15 cellular contexts compared by ENCODE assay signal in genomic region chr13:106156468-106156867, GRCh38.
DNase-seq lines count a peak whose midpoint lies in the region; ATAC-seq and TF ChIP-seq lines count a peak whose summit lies in the region.
"Had no signal": no experiment of that assay in that cellular context is flagged by ENCODE, and none has a peak within 500 bp of the region (broad histone marks: within the 10 kb centered on the region; RNA-seq: fewer than 3 reads in every experiment).

No MANE protein-coding gene starts in this region.

- H3K9me3 Mint-ChIP-seq in activated CD4-positive, alpha-beta T cell treated with anti-CD3 and anti-CD28 coated beads for 36 hours (ENCODE audit: low read depth) = no peaks in the 10 kb centered on the region
- H3K9me3 Mint-ChIP-seq: activated T-cell treated with anti-CD3 and anti-CD28 coated beads, Interleukin-2, amount 50 U/mL, for 24 hours; WTC11 had no signal

- no peaks in the 10 kb centered on the region for H3K27me3 ChIP-seq in brain microvascular endothelial cell (replicated peaks)
- H3K27me3 ChIP-seq: BE2C, colonic mucosa had no signal

- H3K36me3 Mint-ChIP-seq in activated CD4-positive, alpha-beta T cell treated with anti-CD3 and anti-CD28 coated beads for 36 hours (ENCODE audit: low read depth) = no peaks in the 10 kb centered on the region
- H3K36me3 Mint-ChIP-seq: natural killer cell treated with Interleukin-12 subunit alpha and Interleukin-12 subunit beta and Interleukin-15 and Interleukin-18, amount 100 ng/mL, for 72 hours; WTC11 had no signal

- POLR2A ChIA-PET in activated CD4-positive, alpha-beta T cell treated with anti-CD3 and anti-CD28 coated beads for 36 hours (lab: Charles Lee) = no interaction called here

- intact Hi-C loops in activated CD4-positive, alpha-beta T cell treated with anti-CD3 and anti-CD28 coated beads for 36 hours (cut with DNase I, micrococcal nuclease) = no loop called here
- intact Hi-C loops in Right ventricle myocardium inferior (cut with DNase I) = no loop called here

- H3K27ac ChIP-seq in brain microvascular endothelial cell = peak overlapping the region; percentile 96
- H3K27ac ChIP-seq: colonic mucosa had no signal

- in situ Hi-C loops in ACHN (cut with HindIII; ENCODE audit: low pct_ligation_motif_present, low pct_unique_long_range_greater_than_20kb, low sequenced_read_pairs) = no loop called here
- in situ Hi-C loops in brain microvascular endothelial cell (cut with HindIII; ENCODE audit: low pct_ligation_motif_present, low sequenced_read_pairs) = no loop called here

- DNase-seq in ACHN = peak; percentile 84
- peak; percentile 87 for DNase-seq in HS-27A (ENCODE audit: low read depth)
- peak; percentile 97 for DNase-seq in brain microvascular endothelial cell
- peak; percentile 99 for DNase-seq in kidney tubule cell (ENCODE audit: low spot score)
- DNase-seq in NCI-H446 (lab: John Stamatoyannopoulos, UW) = no peak
- DNase-seq in stimulated activated naive CD4-positive, alpha-beta T cell (lab: John Stamatoyannopoulos, UW) = no peak
- no peak for DNase-seq in activated CD4-positive, alpha-beta T cell treated with anti-CD3 and anti-CD28 coated beads for 36 hours
- DNase-seq in Right ventricle myocardium inferior (ENCODE audit: missing footprints) = no peak
- DNase-seq: activated T-cell treated with anti-CD3 and anti-CD28 coated beads, Interleukin-2, amount 50 U/mL, for 24 hours; BE2C; colonic mucosa; NCI-H187; RPMI8226 had no signal

- H3K36me3 ChIP-seq in brain microvascular endothelial cell (replicated peaks) = no peaks in the 10 kb centered on the region
- H3K36me3 ChIP-seq: BE2C, colonic mucosa had no signal

- no peak overlapping the region for H3K4me3 ChIP-seq in brain microvascular endothelial cell (ENCODE audit: low read depth, low read length)
- H3K4me3 ChIP-seq: colonic mucosa had no signal

- no peak overlapping the region for H3K27ac Mint-ChIP-seq in activated CD4-positive, alpha-beta T cell treated with anti-CD3 and anti-CD28 coated beads for 36 hours
- H3K27ac Mint-ChIP-seq: activated T-cell treated with anti-CD3 and anti-CD28 coated beads, Interleukin-2, amount 50 U/mL, for 24 hours; natural killer cell treated with Interleukin-12 subunit alpha and Interleukin-12 subunit beta and Interleukin-15 and Interleukin-18, amount 100 ng/mL, for 72 hours; WTC11 had no signal

- TF ChIP-seq CTCF in brain microvascular endothelial cell (IDR thresholded peaks at IDR 0.05; ENCODE audit: low read depth, low read length, missing control alignments) = no peak

- CTCF ChIA-PET in activated CD4-positive, alpha-beta T cell treated with anti-CD3 and anti-CD28 coated beads for 36 hours (lab: Charles Lee) = no interaction called here

- no peak overlapping the region for H3K4me3 Mint-ChIP-seq in activated CD4-positive, alpha-beta T cell treated with anti-CD3 and anti-CD28 coated beads for 36 hours
- H3K4me3 Mint-ChIP-seq: activated T-cell treated with anti-CD3 and anti-CD28 coated beads, Interleukin-2, amount 50 U/mL, for 24 hours; natural killer cell treated with Interleukin-12 subunit alpha and Interleukin-12 subunit beta and Interleukin-15 and Interleukin-18, amount 100 ng/mL, for 72 hours; WTC11 had no signal

- no peaks in the 10 kb centered on the region for H3K27me3 Mint-ChIP-seq in activated CD4-positive, alpha-beta T cell treated with anti-CD3 and anti-CD28 coated beads for 36 hours
- H3K27me3 Mint-ChIP-seq: activated T-cell treated with anti-CD3 and anti-CD28 coated beads, Interleukin-2, amount 50 U/mL, for 24 hours; natural killer cell treated with Interleukin-12 subunit alpha and Interleukin-12 subunit beta and Interleukin-15 and Interleukin-18, amount 100 ng/mL, for 72 hours had no signal

- no peak for ATAC-seq in activated CD4-positive, alpha-beta T cell treated with anti-CD3 and anti-CD28 coated beads for 36 hours
- ATAC-seq in Right ventricle myocardium inferior = no peak
- ATAC-seq: natural killer cell treated with Interleukin-12 subunit alpha and Interleukin-12 subunit beta and Interleukin-15 and Interleukin-18, amount 100 ng/mL, for 72 hours; WTC11 had no signal

- no peaks in the 10 kb centered on the region for H3K4me1 Mint-ChIP-seq in activated CD4-positive, alpha-beta T cell treated with anti-CD3 and anti-CD28 coated beads for 36 hours

Comparison
In these comparisons a context has a peak if more than half of its experiments do, and no peak if none do; other contexts are left out.
1. DNase-seq: peak in ACHN (single experiment), HS-27A (single experiment), brain microvascular endothelial cell (single experiment) and kidney tubule cell (single experiment); none in NCI-H446 (0 of 2), stimulated activated naive CD4-positive, alpha-beta T cell (0 of 6), activated CD4-positive, alpha-beta T cell treated with anti-CD3 and anti-CD28 coated beads for 36 hours (single experiment) and Right ventricle myocardium inferior (single experiment).